17 cellular contexts compared by ENCODE assay signal in genomic region chr4:86685401-86685800, GRCh38.
DNase-seq lines count a peak whose midpoint lies in the region; ATAC-seq, FAIRE-seq and TF ChIP-seq lines count a peak whose summit lies in the region.
"Had no signal": no experiment of that assay in that cellular context is flagged by ENCODE, and none has a peak within 500 bp of the region (broad histone marks: within the 10 kb centered on the region; RNA-seq: fewer than 3 reads in every experiment).

No MANE protein-coding gene starts in this region.

- no peaks in the 10 kb centered on the region for H3K4me1 ChIP-seq in fibroblast of lung (ENCODE audit: control insufficient read depth, extremely low read depth, insufficient read depth, low read length)
- H3K4me1 ChIP-seq: esophagus squamous epithelium had no signal

- intact Hi-C loops in Right ventricle myocardium superior (cut with DNase I) = no loop called here

- no peak overlapping the region for H3K9ac ChIP-seq in SK-N-MC (ENCODE audit: insufficient read length)
- H3K9ac ChIP-seq in fibroblast of lung (ENCODE audit: insufficient read depth, low read length) = no peak overlapping the region

- H3K4me3 ChIP-seq in SK-N-MC = no peak overlapping the region
- H3K4me3 ChIP-seq in fibroblast of lung (replicated peaks in 1 of 4; ENCODE audit: control extremely low read depth in 1 of 4, insufficient read depth in 1 of 4, low read depth in 3 of 4, low read length in 4 of 4) = no peak overlapping the region
- no peak overlapping the region for H3K4me3 ChIP-seq in retinal pigment epithelial cell (ENCODE audit: low read length)
- H3K4me3 ChIP-seq: esophagus squamous epithelium had no signal

- H3K4me2 ChIP-seq in fibroblast of lung (ENCODE audit: extremely low read depth, insufficient read depth, low read length) = no peak overlapping the region

- FAIRE-seq in H54 (lab: Jason Lieb, UNC) = no peak

- H3K27ac ChIP-seq in SK-N-MC = peak overlapping the region; percentile 48
- no peak overlapping the region for H3K27ac ChIP-seq in fibroblast of lung (ENCODE audit: insufficient read depth, low read length)
- H3K27ac ChIP-seq: esophagus squamous epithelium had no signal

- H4K20me1 ChIP-seq in fibroblast of lung (ENCODE audit: control insufficient read depth, extremely low read depth, insufficient read depth, low read length) = no peaks in the 10 kb centered on the region

- H2AFZ ChIP-seq in fibroblast of lung (ENCODE audit: low read length) = no peak overlapping the region

- peak; percentile 16 for DNase-seq in NCI-H748 (lab: John Stamatoyannopoulos, UW; ENCODE audit: unreplicated experiment)
- DNase-seq in NCI-H748 treated with DMSO at 0.1 percent for 48 hours (lab: John Stamatoyannopoulos, UW) = no peak
- DNase-seq in SK-N-MC (ENCODE audit: low read depth, low spot score) = no peak
- peak; percentile 6 to 49 for DNase-seq in fibroblast of lung (ENCODE audit: low read depth in 2 of 2)
- DNase-seq in retinal pigment epithelial cell (ENCODE audit: low read depth) = peak; percentile 7
- no peak for DNase-seq in Right ventricle myocardium superior
- DNase-seq in activated effector memory CD4-positive, alpha-beta T cell treated with anti-CD3 and anti-CD28 coated beads, Interleukin-2, amount 50 U/mL, for 16 hours = no peak
- DNase-seq in H54 (ENCODE audit: insufficient read length, low spot score) = no peak
- DNase-seq: activated CD4-positive, CD25-positive, alpha-beta regulatory T cell; activated CD8-positive, alpha-beta memory T cell treated with anti-CD3 and anti-CD28 coated beads, Interleukin-2, amount 10 ng/mL, durations not matched to agents 7 days and 5 days; esophagus squamous epithelium; immature natural killer cell; KBM-7; NCI-H2029 treated with DMSO at 0.1 percent for 48 hours; retina; stimulated activated CD4-positive, alpha-beta T cell treated with anti-CD3 and anti-CD28 coated beads, Interleukin-4, amount 100 ng/mL, for 24 hours had no signal

- H3K27me3 ChIP-seq in fibroblast of lung (ENCODE audit: control insufficient read depth, insufficient read depth, low read length) = no peaks in the 10 kb centered on the region
- H3K27me3 ChIP-seq: esophagus squamous epithelium had no signal

- ATAC-seq in Right ventricle myocardium superior (ENCODE audit: poor library complexity) = no peak
- ATAC-seq: activated CD8-positive, alpha-beta memory T cell treated with anti-CD3 and anti-CD28 coated beads, Interleukin-2, amount 10 ng/mL, durations not matched to agents 7 days and 5 days; stimulated activated effector memory CD8-positive, alpha-beta T cell treated with anti-CD3 and anti-CD28 coated beads, Interleukin-12 subunit alpha, Interleukin-12 subunit beta, amount 100 ng/mL, for 72 hours had no signal

- no peak for TF ChIP-seq POLR2A in H54 (IDR thresholded peaks at IDR 0.05; ENCODE audit: low read depth, low read length)

- no peaks in the 10 kb centered on the region for H3K9me3 ChIP-seq in SK-N-MC (ENCODE audit: low read depth, low read length)
- no peaks in the 10 kb centered on the region for H3K9me3 ChIP-seq in fibroblast of lung (ENCODE audit: control insufficient read depth, insufficient read depth, low read depth, low read length)
- H3K9me3 ChIP-seq: esophagus squamous epithelium had no signal

- peaks cover 80% of the 10 kb centered on the region for H3K36me3 ChIP-seq in SK-N-MC (ENCODE audit: insufficient read depth, low read length)
- no peaks in the 10 kb centered on the region for H3K36me3 ChIP-seq in fibroblast of lung (ENCODE audit: control insufficient read depth, insufficient read depth, low read length)

- H3K79me2 ChIP-seq in fibroblast of lung (ENCODE audit: control insufficient read depth, insufficient read depth, low read length) = no peaks in the 10 kb centered on the region

- no peak for TF ChIP-seq CTCF in fibroblast of lung (conservative IDR thresholded peaks at IDR 0.05 in 1 of 2, IDR thresholded peaks at IDR 0.05 in 1 of 2; ENCODE audit: low read depth in 1 of 2, low read length in 2 of 2)
- no peak for TF ChIP-seq CTCF in retinal pigment epithelial cell (conservative IDR thresholded peaks at IDR 0.05; ENCODE audit: low read depth, low read length)

Comparison
In these comparisons a context has a peak if more than half of its experiments do, and no peak if none do; other contexts are left out.
1. DNase-seq: peak in NCI-H748 (single experiment), fibroblast of lung (2 of 2) and retinal pigment epithelial cell (single experiment); none in NCI-H748 treated with DMSO at 0.1 percent for 48 hours (single experiment), SK-N-MC (single experiment), Right ventricle myocardium superior (single experiment), activated effector memory CD4-positive, alpha-beta T cell treated with anti-CD3 and anti-CD28 coated beads, Interleukin-2, amount 50 U/mL, for 16 hours (single experiment) and H54 (single experiment).